ENCODE assay signal across 17 cellular contexts in genomic region chr12:41604830-41605229, GRCh38.
DNase-seq lines count a peak whose midpoint lies in the region; ATAC-seq, FAIRE-seq and TF ChIP-seq lines count a peak whose summit lies in the region.
"Had no signal": no experiment of that assay in that cellular context is flagged by ENCODE, and none has a peak within 500 bp of the region (broad histone marks: within the 10 kb centered on the region; RNA-seq: fewer than 3 reads in every experiment).

No MANE protein-coding gene starts in this region.

- no peak overlapping the region for H3K23ac ChIP-seq in mesenchymal stem cell (ENCODE audit: low read length in 2 of 2)

- H3K4me3 ChIP-seq in bronchial epithelial cell (ENCODE audit: low read depth, low read length) (no peak overlapping the region), mesenchymal stem cell (ENCODE audit: insufficient read depth in 1 of 2, low read depth in 1 of 2, low read length in 2 of 2) (no peak overlapping the region), prostate gland (no peak overlapping the region)
- H3K4me3 ChIP-seq: skin epidermis had no signal

- WGBS in mesenchymal stem cell, result 41% methylated on average over 3 of the region's 3 CpGs
- 77% methylated on average over 3 of the region's 3 CpGs for WGBS in prostate gland

- H3K4me2 ChIP-seq in mesenchymal stem cell (ENCODE audit: low read length, poor library complexity, severe bottlenecking), result no peak overlapping the region

- DNase-seq in HK-2 (ENCODE audit: unreplicated experiment) (peak; percentile 10), MV-4-11 (lab: John Stamatoyannopoulos, UW) (peak; percentile 92), bronchial epithelial cell (ENCODE audit: low read depth) (peak; percentile 6), mesenchymal stem cell (peak; percentile 61), prostate gland (ENCODE audit: low spot score) (no peak), NCI-H1105 (lab: John Stamatoyannopoulos, UW) (no peak)
- DNase-seq: activated CD4-positive, alpha-beta T cell treated with anti-CD3 and anti-CD28 coated beads for 36 hours; activated CD8-positive, alpha-beta memory T cell treated with anti-CD3 and anti-CD28 coated beads, Interleukin-2, amount 50 U/mL, for 48 hours; activated naive CD4-positive, alpha-beta T cell treated with Interleukin-2 at 50 U/mL for 16 hours; NCI-H446; nucleus accumbens; stimulated activated naive CD4-positive, alpha-beta T cell treated with Interleukin-2 at 50 U/mL for 16 hours; T-helper 17 cell had no signal

- no peak overlapping the region for H2BK5ac ChIP-seq in mesenchymal stem cell (ENCODE audit: low read depth, low read length, poor library complexity, severe bottlenecking)

- no peak for TF ChIP-seq POLR2A in prostate gland (IDR thresholded peaks at IDR 0.05)

- no peak overlapping the region for H2AK5ac ChIP-seq in mesenchymal stem cell (ENCODE audit: low read length, severe bottlenecking)

- H3K9ac ChIP-seq in mesenchymal stem cell (ENCODE audit: low read length), result no peak overlapping the region

- no peak overlapping the region for H4K8ac ChIP-seq in mesenchymal stem cell (ENCODE audit: low read length)

- no peak overlapping the region for H3K18ac ChIP-seq in mesenchymal stem cell (ENCODE audit: low read depth in 1 of 2, low read length in 2 of 2)

- H2BK120ac ChIP-seq in mesenchymal stem cell (ENCODE audit: low read depth, low read length), result no peak overlapping the region

- no peak overlapping the region for H2BK12ac ChIP-seq in mesenchymal stem cell (ENCODE audit: low read length in 2 of 2)

- H3K4me1 ChIP-seq in mesenchymal stem cell (ENCODE audit: control insufficient read depth, insufficient read depth, low read depth, low read length) (peaks cover 5% of the 10 kb centered on the region), prostate gland (replicated peaks) (no peaks in the 10 kb centered on the region)

- intact Hi-C loops in prostate gland (cut with DNase I), result no loop called here

- peak overlapping the region; percentile 57 for H3K27ac ChIP-seq in mesenchymal stem cell (ENCODE audit: low read length, poor library complexity, severe bottlenecking)
- no peak overlapping the region for H3K27ac ChIP-seq in prostate gland
- H3K27ac ChIP-seq: skin epidermis had no signal

- H3K9me3 ChIP-seq in mesenchymal stem cell (ENCODE audit: control insufficient read depth, low read length) (no peaks in the 10 kb centered on the region), prostate gland (no peaks in the 10 kb centered on the region)

- H3K27me3 ChIP-seq in bronchial epithelial cell (ENCODE audit: control insufficient read depth, insufficient read depth, low read length) (no peaks in the 10 kb centered on the region), mesenchymal stem cell (ENCODE audit: control insufficient read depth in 1 of 2, insufficient read depth in 1 of 2, low read length in 2 of 2) (no peaks in the 10 kb centered on the region), prostate gland (replicated peaks; ENCODE audit: insufficient read depth) (no peaks in the 10 kb centered on the region)

- H3K4ac ChIP-seq in mesenchymal stem cell (ENCODE audit: low read depth in 1 of 2, low read length in 2 of 2), result no peak overlapping the region

- FAIRE-seq in bronchial epithelial cell (lab: Jason Lieb, UNC), result no peak
- FAIRE-seq: HTR-8/SVneo had no signal

- no peak overlapping the region for H2AFZ ChIP-seq in mesenchymal stem cell (ENCODE audit: low read depth, low read length)

- no peaks in the 10 kb centered on the region for H3K36me3 ChIP-seq in bronchial epithelial cell (ENCODE audit: control insufficient read depth, insufficient read depth, low read length)
- no peaks in the 10 kb centered on the region for H3K36me3 ChIP-seq in mesenchymal stem cell (ENCODE audit: control insufficient read depth in 1 of 2, insufficient read depth in 2 of 2, low read depth in 1 of 2, low read length in 2 of 2)
- H3K36me3 ChIP-seq in prostate gland, result no peaks in the 10 kb centered on the region

- ATAC-seq in GM19035 (IDR thresholded peaks at IDR 0.05; ENCODE audit: unreplicated experiment) (no peak), HG02938 (IDR thresholded peaks at IDR 0.05; ENCODE audit: unreplicated experiment) (no peak)
- ATAC-seq: T-helper 17 cell had no signal

- no peak overlapping the region for H4K91ac ChIP-seq in mesenchymal stem cell (ENCODE audit: low read length)

- TF ChIP-seq CTCF in bronchial epithelial cell (IDR thresholded peaks at IDR 0.05; ENCODE audit: insufficient read depth, low read length, severe bottlenecking) (no peak), prostate gland (IDR thresholded peaks at IDR 0.05) (no peak)

- H3K79me1 ChIP-seq in mesenchymal stem cell (replicated peaks; ENCODE audit: low read length, poor library complexity, severe bottlenecking), result no peaks in the 10 kb centered on the region

- H3K14ac ChIP-seq in mesenchymal stem cell (ENCODE audit: low read length in 2 of 2), result no peak overlapping the region

- H2BK15ac ChIP-seq in mesenchymal stem cell (ENCODE audit: low read depth, poor library complexity, severe bottlenecking), result no peak overlapping the region

Comparison
In these comparisons a context has a peak if more than half of its experiments do, and no peak if none do; other contexts are left out.
1. DNase-seq: peak in HK-2 (single experiment), MV-4-11 (single experiment), bronchial epithelial cell (single experiment) and mesenchymal stem cell (single experiment); none in prostate gland (single experiment) and NCI-H1105 (single experiment).